In the genomic region with DNA sequence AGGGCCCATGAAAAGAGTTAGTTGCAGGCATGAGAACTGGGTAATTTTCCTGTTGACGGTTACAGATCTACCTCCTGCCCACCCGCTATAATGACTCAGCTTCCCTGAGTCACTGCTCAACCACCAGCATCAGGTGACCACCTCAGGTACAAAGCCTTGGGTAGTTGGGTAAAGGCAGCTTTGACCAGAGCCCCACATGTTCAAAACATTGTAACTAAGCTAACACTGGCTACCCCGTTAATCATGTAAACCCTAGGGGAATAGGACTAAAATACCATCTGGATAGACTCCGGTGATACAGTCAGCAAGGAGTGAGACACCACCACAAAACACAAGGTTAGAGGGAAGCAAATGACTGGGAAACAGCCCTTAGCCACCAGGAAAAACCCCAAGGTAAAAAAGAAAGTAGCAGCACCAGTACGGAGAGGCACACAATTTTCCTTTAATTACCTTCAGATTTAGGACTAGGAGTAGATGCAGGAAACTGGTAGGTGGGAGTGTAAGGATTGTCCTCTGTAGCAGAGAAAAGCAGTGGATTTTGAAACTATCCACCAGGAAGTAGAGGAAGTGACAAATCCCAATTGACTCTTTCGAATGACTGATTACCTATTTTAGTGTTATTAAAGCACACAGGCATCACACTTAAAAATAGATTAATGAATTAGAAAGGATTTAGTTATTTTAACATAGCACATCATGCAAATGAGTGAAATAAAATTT, we compare ENCODE assay signal across 8 cellular contexts.
A peak's percentile ranks its signal among the peaks of the same experiment; 100 is the strongest.
DNase-seq lines count a peak whose midpoint lies in the region; ATAC-seq and TF ChIP-seq lines count a peak whose summit lies in the region.

No MANE protein-coding gene starts in this region.

- H3K4me3 ChIP-seq in gastroesophageal sphincter (no peak overlapping the region), H7 (ENCODE audit: insufficient read depth, low read depth, low read length) (no peak overlapping the region), neural progenitor cell (no peak overlapping the region)

- H3K9me3 ChIP-seq in gastroesophageal sphincter: no peaks in the 10 kb centered on the region
- no peaks in the 10 kb centered on the region for H3K9me3 ChIP-seq in neural progenitor cell (ENCODE audit: low read depth)

- no peak overlapping the region for H3K27ac Mint-ChIP-seq in neural progenitor cell

- H2AFZ ChIP-seq in neural progenitor cell (replicated peaks): no peak overlapping the region

- H4K20me1 ChIP-seq in neural progenitor cell (ENCODE audit: low read depth): peaks cover 5% of the 10 kb centered on the region

- H3K27ac ChIP-seq in gastroesophageal sphincter (peak overlapping the region; percentile 41 to 97 (median 82)), neural progenitor cell (no peak overlapping the region)

- H3K36me3 ChIP-seq in gastroesophageal sphincter: peaks cover 5 to 99% of the 10 kb centered on the region in 2 donors
- peaks cover 10% of the 10 kb centered on the region for H3K36me3 ChIP-seq in H7 (replicated peaks; ENCODE audit: control insufficient read depth, insufficient read depth, low read length)
- H3K36me3 ChIP-seq in neural progenitor cell: no peaks in the 10 kb centered on the region

- DNase-seq in GM10248 (ENCODE audit: extremely low spot score) (peak; percentile 31), NCI-H69 (lab: John Stamatoyannopoulos, UW) (peak; percentile 86), NCI-H2081 (lab: John Stamatoyannopoulos, UW) (no peak), H7 (no peak), neural progenitor cell (ENCODE audit: low spot score) (no peak), C1 segment of cervical spinal cord (lab: John Stamatoyannopoulos, UW) (no peak)

- no peak for TF ChIP-seq POLR2A in gastroesophageal sphincter (IDR thresholded peaks at IDR 0.05)

- no peak for TF ChIP-seq CTCF in GM10248 (IDR thresholded peaks at IDR 0.05; ENCODE audit: control extremely low read depth, extremely low read depth, low read depth, missing control alignments)
- no peak for TF ChIP-seq CTCF in gastroesophageal sphincter (IDR thresholded peaks at IDR 0.05)
- no peak for TF ChIP-seq CTCF in neural progenitor cell (IDR thresholded peaks at IDR 0.05)

- WGBS in gastroesophageal sphincter (ENCODE audit: low coverage in 1 of 2), 2 donors: 58 to 75% methylated on average over 4 to 5 of the region's 6 CpGs

- no peak overlapping the region for H3K4me2 ChIP-seq in neural progenitor cell

- H3K4me3 Mint-ChIP-seq in neural progenitor cell: no peak overlapping the region

- no peak overlapping the region for H3K9ac ChIP-seq in neural progenitor cell

- no peak for TF ChIP-seq EP300 in gastroesophageal sphincter (IDR thresholded peaks at IDR 0.05)

- no peaks in the 10 kb centered on the region for H3F3A ChIP-seq in neural progenitor cell (ENCODE audit: low read depth)

- H3K4me1 ChIP-seq in gastroesophageal sphincter: peaks cover 17 to 100% (median 34%) of the 10 kb centered on the region in 3 donors
- no peaks in the 10 kb centered on the region for H3K4me1 ChIP-seq in neural progenitor cell

- H3K4me1 Mint-ChIP-seq in neural progenitor cell: peaks cover 14% of the 10 kb centered on the region

- CTCF ChIA-PET in GM10248 (lab: Yijun Ruan, JAX): interaction anchor here (1.2 to 10.2 kb wide), 7 partner anchors 11 to 52 kb away, joined by 3 to 84 read pairs (median 7); no protein-coding TSS in a partner anchor

- H3K79me2 ChIP-seq in neural progenitor cell (ENCODE audit: low read depth): no peaks in the 10 kb centered on the region

- POLR2A ChIA-PET in GM10248 (lab: Yijun Ruan, JAX): no interaction called here

- H3K9me3 Mint-ChIP-seq in neural progenitor cell: no peaks in the 10 kb centered on the region

- peak; percentile 56 for ATAC-seq in GM21367 (IDR thresholded peaks at IDR 0.05; ENCODE audit: unreplicated experiment)
- ATAC-seq in gastroesophageal sphincter: no peak

- peaks cover 2% of the 10 kb centered on the region for H3K36me3 Mint-ChIP-seq in neural progenitor cell

- H3K27me3 ChIP-seq in gastroesophageal sphincter: no peaks in the 10 kb centered on the region
- no peaks in the 10 kb centered on the region for H3K27me3 ChIP-seq in H7 (ENCODE audit: control insufficient read depth, insufficient read depth, low read length)
- H3K27me3 ChIP-seq in neural progenitor cell: no peaks in the 10 kb centered on the region

- peaks cover 8% of the 10 kb centered on the region for H3K27me3 Mint-ChIP-seq in neural progenitor cell (ENCODE audit: insufficient read depth, low read depth)

Comparison
In these comparisons a context has a peak if more than half of its experiments do, and no peak if none do; other contexts are left out.
1. DNase-seq: peak in GM10248 (single experiment) and NCI-H69 (single experiment); none in NCI-H2081 (0 of 2), H7 (single experiment), neural progenitor cell (single experiment) and C1 segment of cervical spinal cord (0 of 14).